8 cellular contexts compared by ENCODE assay signal in genomic region chr2:113979172-113980128, GRCh38.
DNase-seq lines count a peak whose midpoint lies in the region; ATAC-seq and TF ChIP-seq lines count a peak whose summit lies in the region.

No MANE protein-coding gene starts in this region.

- no peak overlapping the region for H3K4me2 ChIP-seq in HCT116 (ENCODE audit: low read length)

- POLR2A ChIA-PET in HCT116 (lab: Charles Lee) = no interaction called here

- intact Hi-C loops in HCT116 (cut with micrococcal nuclease) = no loop called here

- H3K27ac ChIP-seq in HCT116 (ENCODE audit: low read depth, low read length) (peak overlapping the region; percentile 36), right atrium auricular region (no peak overlapping the region)

- CTCF ChIA-PET in HCT116 (lab: Charles Lee) = no interaction called here

- BruUV-seq in HCT116 (replicated peaks; lab: Mats Ljungman, UMichigan) = no TSS peak

- H4K20me1 ChIP-seq in HCT116 (ENCODE audit: insufficient read depth) = no peaks in the 10 kb centered on the region

- H3K4me1 ChIP-seq in HCT116 (ENCODE audit: control insufficient read depth in 1 of 2, insufficient read depth in 2 of 2, low read length in 2 of 2) (peaks cover 0 to 24% of the 10 kb centered on the region in 2 experiments; a peak in 1 of 4 replicates), right atrium auricular region (no peaks in the 10 kb centered on the region)

- no peaks in the 10 kb centered on the region for H3K9me2 ChIP-seq in HCT116 (ENCODE audit: insufficient read depth)

- no peaks in the 10 kb centered on the region for H3K79me2 ChIP-seq in HCT116 (ENCODE audit: insufficient read depth, low read length)

- peak; percentile 25; the same call in 1 of the 2 replicates for TF ChIP-seq RAD21 in HCT116 (IDR thresholded peaks at IDR 0.05; ENCODE audit: low read depth)

- H3K36me3 ChIP-seq in HCT116 (ENCODE audit: control insufficient read depth in 1 of 2, insufficient read depth in 2 of 2, low read length in 2 of 2) (no peaks in the 10 kb centered on the region), right atrium auricular region (no peaks in the 10 kb centered on the region)

- DNase-seq in HCT116 (ENCODE audit: low read depth, low spot score) (no peak), activated T-cell treated with anti-CD3 and anti-CD28 coated beads for 1 hour (ENCODE audit: low read depth) (peak; percentile 5), right atrium auricular region (ENCODE audit: low spot score) (no peak), NCI-H69 (lab: John Stamatoyannopoulos, UW) (no peak), NCI-H1105 treated with DMSO at 0.1 percent for 48 hours (lab: John Stamatoyannopoulos, UW) (no peak), NCI-H774 (lab: John Stamatoyannopoulos, UW) (no peak)
- peak; percentile 1 to 7 for DNase-seq in stimulated activated CD8-positive, alpha-beta memory T cell treated with anti-CD3 and anti-CD28 coated beads, Interleukin-15, amount 100 ng/mL, for 4 hours (ENCODE audit: low read depth in 2 of 2)

- TF ChIP-seq CTCF in HCT116 (IDR thresholded peaks at IDR 0.05 in 2 of 3, conservative IDR thresholded peaks at IDR 0.05 in 1 of 3; ENCODE audit: borderline replicate concordance in 1 of 3, insufficient read depth in 1 of 3, low read depth in 2 of 3, low read length in 2 of 3) (peak; percentile 56 to 83 (median 60)), right atrium auricular region (IDR thresholded peaks at IDR 0.05) (peak; percentile 35 to 63)

- ATAC-seq in HCT116 (peak; percentile 28; the same call in 1 of the 2 replicates), esophagus mucosa (no peak)

- H3K4me3 ChIP-seq in HCT116 (replicated peaks in 1 of 2; ENCODE audit: low read depth in 1 of 2, low read length in 2 of 2) = no peak overlapping the region
- no peak overlapping the region for H3K4me3 ChIP-seq in right atrium auricular region

- no peaks in the 10 kb centered on the region for H3K27me3 ChIP-seq in HCT116 (ENCODE audit: insufficient read depth, low read length)
- no peaks in the 10 kb centered on the region for H3K27me3 ChIP-seq in right atrium auricular region

- H3K9me3 ChIP-seq in HCT116 (ENCODE audit: control insufficient read depth in 1 of 2, insufficient read depth in 1 of 2, low read depth in 1 of 2, low read length in 2 of 2) = peaks cover 4 to 13% of the 10 kb centered on the region in 2 experiments; a peak in 2 of 4 replicates
- no peaks in the 10 kb centered on the region for H3K9me3 ChIP-seq in right atrium auricular region

- H3K9ac ChIP-seq in HCT116 (ENCODE audit: low read length) = no peak overlapping the region

- no peak overlapping the region for H2AFZ ChIP-seq in HCT116 (ENCODE audit: low read depth, low read length, poor library complexity, severe bottlenecking)

- RAD21 ChIA-PET in HCT116 (lab: Charles Lee; ENCODE audit: low non-redundant PET in 1 of 2, low total read pairs in 2 of 2, uncharacterized antibody in 2 of 2, unreplicated experiment in 2 of 2) = no interaction called here

- TF ChIP-seq POLR2A in HCT116 (IDR thresholded peaks at IDR 0.05; ENCODE audit: borderline replicate concordance, extremely low read depth, insufficient read depth, insufficient read length) = no peak

TF ChIP-seq in HCT116, 20 proteins besides CTCF, POLR2A, EP300 and RAD21:
- TF ChIP-seq EZH2 (IDR thresholded peaks at IDR 0.05) (no peak), EZH2phosphoT487 (IDR thresholded peaks at IDR 0.05; ENCODE audit: borderline replicate concordance) (no peak)

Comparison
In these comparisons a context has a peak if more than half of its experiments do, and no peak if none do; other contexts are left out.
1. DNase-seq: peak in activated T-cell treated with anti-CD3 and anti-CD28 coated beads for 1 hour (single experiment) and stimulated activated CD8-positive, alpha-beta memory T cell treated with anti-CD3 and anti-CD28 coated beads, Interleukin-15, amount 100 ng/mL, for 4 hours (2 of 2); none in HCT116 (single experiment), right atrium auricular region (single experiment), NCI-H69 (single experiment), NCI-H1105 treated with DMSO at 0.1 percent for 48 hours (single experiment) and NCI-H774 (single experiment).